ENCODE assay signal across 8 cellular contexts in genomic region chr1:223628233-223628632, GRCh38. TPM values are rescaled to one million over a fixed set of nuclear protein-coding genes. Genes with fewer than 3 reads are reported as not detected.
DNase-seq lines count a peak whose midpoint lies in the region; FAIRE-seq and TF ChIP-seq lines count a peak whose summit lies in the region.

No MANE protein-coding gene starts in this region.

- H3K27me3 ChIP-seq in H7 (ENCODE audit: control insufficient read depth, insufficient read depth, low read length) (no peaks in the 10 kb centered on the region; the same call in 1 of the 2 replicates), trophoblast cell (ENCODE audit: insufficient read depth, low read length) (no peaks in the 10 kb centered on the region)

- H3K4me1 ChIP-seq in trophoblast cell (ENCODE audit: control insufficient read depth in 1 of 2, insufficient read depth in 2 of 2, low read length in 2 of 2) = no peaks in the 10 kb centered on the region

- H2AFZ ChIP-seq in trophoblast cell (ENCODE audit: insufficient read depth, low read length, poor library complexity) = no peak overlapping the region

- H4K91ac ChIP-seq in trophoblast cell (ENCODE audit: low read depth, low read length) = no peak overlapping the region

- no peak for FAIRE-seq in RCC 7860 (lab: Jason Lieb, UNC)

- H4K8ac ChIP-seq in trophoblast cell (ENCODE audit: low read depth, low read length) = no peak overlapping the region

- no peak overlapping the region for H2AK5ac ChIP-seq in trophoblast cell (ENCODE audit: low read length)

- H4K12ac ChIP-seq in trophoblast cell (ENCODE audit: low read depth, low read length) = no peak overlapping the region

- H3K9me3 ChIP-seq in trophoblast cell (ENCODE audit: insufficient read depth, low read depth, low read length) = no peaks in the 10 kb centered on the region

- no CpG with 5 or more reads among the region's 7 CpGs for WGBS in trophoblast cell (ENCODE audit: extremely low coverage, insufficient coverage, insufficient read length)

- H3K36me3 ChIP-seq in H7 (replicated peaks; ENCODE audit: control insufficient read depth, insufficient read depth, low read length) (no peaks in the 10 kb centered on the region), trophoblast cell (ENCODE audit: control insufficient read depth in 1 of 2, insufficient read depth in 2 of 2, low read length in 2 of 2) (no peaks in the 10 kb centered on the region)

- no peak overlapping the region for H3K9ac ChIP-seq in trophoblast cell (ENCODE audit: low read length)

- no peak overlapping the region for H2BK120ac ChIP-seq in trophoblast cell (ENCODE audit: insufficient read depth, low read length, poor library complexity)

- H3K4ac ChIP-seq in trophoblast cell (ENCODE audit: low read depth, low read length) = no peak overlapping the region

- TF ChIP-seq CTCF in fibroblast of pulmonary artery (IDR thresholded peaks at IDR 0.05; ENCODE audit: low read length, missing control alignments) = peak; percentile 47

- no peak overlapping the region for H3K18ac ChIP-seq in trophoblast cell (ENCODE audit: low read length)

- no peak overlapping the region for H2BK5ac ChIP-seq in trophoblast cell (ENCODE audit: low read depth, low read length, poor library complexity)

- DNase-seq in D341Med (ENCODE audit: low spot score) (peak; percentile 67), H7 (peak; percentile 76), NCI-H524 (lab: John Stamatoyannopoulos, UW) (peak; percentile 21 to 59), fibroblast of pulmonary artery (ENCODE audit: low read depth) (peak; percentile 27), trophoblast cell (peak; percentile 27 to 50), occipital lobe (lab: John Stamatoyannopoulos, UW) (no peak), RCC 7860 (ENCODE audit: low spot score) (no peak)
- peak in 2 of 3 experiments; percentile 20 for DNase-seq in activated CD8-positive, alpha-beta memory T cell treated with anti-CD3 and anti-CD28 coated beads for 48 hours (ENCODE audit: low read depth in 2 of 3, low spot score in 2 of 3)

- no peaks in the 10 kb centered on the region for H3K79me1 ChIP-seq in trophoblast cell (ENCODE audit: low read length)

- H3K14ac ChIP-seq in trophoblast cell (ENCODE audit: low read length) = no peak overlapping the region

- no peak overlapping the region for H2BK12ac ChIP-seq in trophoblast cell (ENCODE audit: low read length)

- H3K4me2 ChIP-seq in trophoblast cell (ENCODE audit: low read length) = no peak overlapping the region

- H3K23ac ChIP-seq in trophoblast cell (ENCODE audit: low read length) = no peak overlapping the region

- no peak overlapping the region for H3K27ac ChIP-seq in trophoblast cell (ENCODE audit: low read depth, low read length)

- H3K4me3 ChIP-seq in H7 (ENCODE audit: insufficient read depth, low read depth, low read length) = no peak overlapping the region
- H3K4me3 ChIP-seq in fibroblast of pulmonary artery (replicated peaks; ENCODE audit: low read depth, low read length) = no peak overlapping the region
- no peak overlapping the region for H3K4me3 ChIP-seq in trophoblast cell (ENCODE audit: low read depth, low read length)

- H3K79me2 ChIP-seq in trophoblast cell (ENCODE audit: control insufficient read depth, insufficient read depth, low read length, poor library complexity) = no peaks in the 10 kb centered on the region

RNA-seq across cellular contexts. Expression of gene CAPN8, which starts 37.3 kb away (rescaled TPM):
- not detected in 2 replicates for total RNA-seq in H7 (2014; rRNA removed; shearing (Covaris generic))
- polyA plus RNA-seq in trophoblast cell (2013) = 0.04 and 0.08 TPM in 2 replicates
- not detected for total RNA-seq in occipital lobe

Comparison
In these comparisons a context has a peak if more than half of its experiments do, and no peak if none do; other contexts are left out.
1. DNase-seq: peak in D341Med (single experiment), H7 (single experiment), NCI-H524 (2 of 2), activated CD8-positive, alpha-beta memory T cell treated with anti-CD3 and anti-CD28 coated beads for 48 hours (2 of 3), fibroblast of pulmonary artery (single experiment) and trophoblast cell (2 of 2); none in occipital lobe (single experiment) and RCC 7860 (single experiment).